Comparison of ENCODE assay signal across 1 cellular context in genomic region chr4:83075271-83075670, GRCh38.
TF ChIP-seq lines count a peak whose summit lies in the region.

No MANE protein-coding gene starts in this region.

TF ChIP-seq in IMR-90, 13 proteins besides CTCF, POLR2A, EP300 and RAD21 (continued from another document):
- TF ChIP-seq USF2 (IDR thresholded peaks at IDR 0.05; ENCODE audit: low read depth, low read length) (no peak), RCOR1 (IDR thresholded peaks at IDR 0.05; ENCODE audit: insufficient replicate concordance, low read length) (no peak), MAZ (IDR thresholded peaks at IDR 0.05; ENCODE audit: borderline replicate concordance, low read depth, low read length) (no peak), RFX5 (IDR thresholded peaks at IDR 0.05; ENCODE audit: low read depth, low read length) (no peak), BHLHE40 (IDR thresholded peaks at IDR 0.05; ENCODE audit: low read depth, low read length) (no peak), MAFK (IDR thresholded peaks at IDR 0.05; ENCODE audit: low read depth, low read length) (no peak), FOS (IDR thresholded peaks at IDR 0.05; ENCODE audit: low read depth, low read length) (no peak), ELK1 (IDR thresholded peaks at IDR 0.05; ENCODE audit: borderline replicate concordance, low read depth, low read length) (no peak), CEBPB (IDR thresholded peaks at IDR 0.05; ENCODE audit: low read depth, low read length) (no peak), CHD1 (IDR thresholded peaks at IDR 0.05; ENCODE audit: low read depth, low read length) (no peak), MXI1 (IDR thresholded peaks at IDR 0.05; ENCODE audit: borderline replicate concordance, low read depth, low read length) (no peak)
